8 cellular contexts compared by ENCODE assay signal in the genomic region with DNA sequence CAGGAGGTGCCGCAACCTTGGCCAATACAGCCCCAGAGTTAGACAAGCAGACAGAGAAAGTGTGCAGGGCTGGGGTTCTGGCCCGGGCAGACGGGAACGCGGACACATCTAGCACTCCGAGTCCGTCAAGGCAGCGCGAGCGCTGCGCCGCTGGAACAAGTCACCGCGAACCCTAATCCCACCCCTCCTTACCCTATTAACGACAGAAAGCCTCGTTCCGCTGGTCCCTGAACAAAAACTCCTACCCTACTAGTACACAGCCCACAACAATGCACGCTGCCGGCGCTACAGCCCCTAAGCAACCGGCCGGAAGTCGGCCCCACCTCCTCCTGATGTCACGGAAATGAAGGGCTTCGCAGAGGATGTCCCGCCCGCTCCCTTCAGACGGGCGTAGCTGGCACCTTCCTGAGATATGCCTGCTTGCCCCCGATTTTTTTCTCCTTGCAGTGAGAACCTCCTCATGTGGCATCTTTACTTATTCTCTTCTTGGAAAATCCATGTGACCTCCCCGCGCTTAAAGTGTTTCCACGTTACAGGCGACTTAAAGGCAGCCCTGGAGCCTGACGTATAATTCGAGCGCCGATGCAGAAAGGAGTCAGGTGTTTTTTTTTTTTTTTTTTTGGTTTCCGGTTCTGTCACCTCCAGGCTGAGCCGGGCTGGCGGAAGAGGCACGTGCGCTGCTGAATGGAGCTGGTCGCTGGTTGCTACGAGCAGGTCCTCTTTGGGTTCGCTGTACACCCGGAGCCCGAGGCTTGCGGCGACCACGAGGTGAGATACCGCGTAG. TPM values are rescaled to one million over a fixed set of nuclear protein-coding genes. Genes with fewer than 3 reads are reported as not detected.
DNase-seq lines count a peak whose midpoint lies in the region; ATAC-seq and TF ChIP-seq lines count a peak whose summit lies in the region.

A gene (minus strand): TSS at position 315 of the 784 bp plus-strand sequence. CDS start 7,066 bp downstream, outside the sequence.
A gene with protein sequence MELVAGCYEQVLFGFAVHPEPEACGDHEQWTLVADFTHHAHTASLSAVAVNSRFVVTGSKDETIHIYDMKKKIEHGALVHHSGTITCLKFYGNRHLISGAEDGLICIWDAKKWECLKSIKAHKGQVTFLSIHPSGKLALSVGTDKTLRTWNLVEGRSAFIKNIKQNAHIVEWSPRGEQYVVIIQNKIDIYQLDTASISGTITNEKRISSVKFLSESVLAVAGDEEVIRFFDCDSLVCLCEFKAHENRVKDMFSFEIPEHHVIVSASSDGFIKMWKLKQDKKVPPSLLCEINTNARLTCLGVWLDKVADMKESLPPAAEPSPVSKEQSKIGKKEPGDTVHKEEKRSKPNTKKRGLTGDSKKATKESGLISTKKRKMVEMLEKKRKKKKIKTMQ (plus strand): TSS at position 671 of the 784 bp plus-strand sequence. CDS start 14 bp downstream, at position 685.

- H2AFZ ChIP-seq in osteoblast (ENCODE audit: low read length) = peak within 1 kb of the TSS; percentile 99

- peak within 1 kb of the TSS; percentile 99 for H3K4me2 ChIP-seq in osteoblast (ENCODE audit: insufficient read depth, low read length)

- TF ChIP-seq CTCF in osteoblast (IDR thresholded peaks at IDR 0.05; ENCODE audit: extremely low read depth, low read depth, low read length) = no peak
- TF ChIP-seq CTCF in thoracic aorta (IDR thresholded peaks at IDR 0.05) = no peak

- H3K9me3 ChIP-seq in osteoblast (ENCODE audit: low read depth, low read length) (no peaks in the 10 kb centered on the region), thoracic aorta (no peaks in the 10 kb centered on the region)

- H3K27me3 Mint-ChIP-seq in activated naive CD8-positive, alpha-beta T cell treated with anti-CD3 and anti-CD28 coated beads for 36 hours = no peaks in the 10 kb centered on the region

- peak; percentile 93 for DNase-seq in NCI-H1105 (lab: John Stamatoyannopoulos, UW)
- peak; percentile 93 for DNase-seq in SKM-1 (lab: John Stamatoyannopoulos, UW; ENCODE audit: unreplicated experiment)
- DNase-seq in activated naive CD8-positive, alpha-beta T cell treated with anti-CD3 and anti-CD28 coated beads for 36 hours = peak; percentile 91
- peak; percentile 92 to 98 (median 95) for DNase-seq in head of caudate nucleus
- peak; percentile 94 for DNase-seq in osteoblast (ENCODE audit: insufficient read length, low spot score, missing footprints)
- peak; percentile 80 for DNase-seq in thoracic aorta (ENCODE audit: low spot score)

- peak; percentile 78 for TF ChIP-seq POLR2A in GM10847 (IDR thresholded peaks at IDR 0.05; ENCODE audit: extremely low read depth, insufficient read length)

- H3K27me3 ChIP-seq in osteoblast (ENCODE audit: insufficient read depth, low read length) (no peaks in the 10 kb centered on the region), thoracic aorta (replicated peaks; ENCODE audit: insufficient read depth) (no peaks in the 10 kb centered on the region)

- intact Hi-C loops in head of caudate nucleus (cut with DNase I) = loop anchor here (1.0 kb wide), 1 partner anchor 53 kb away; a partner anchor contains a TSS

- H3K27ac ChIP-seq in osteoblast (ENCODE audit: low read depth, low read length) (peak within 1 kb of the TSS; percentile 96), thoracic aorta (peak within 1 kb of the TSS; percentile 76 to 97)

- peaks cover 59% of the 10 kb centered on the region for H3K36me3 Mint-ChIP-seq in activated naive CD8-positive, alpha-beta T cell treated with anti-CD3 and anti-CD28 coated beads for 36 hours

- H3K4me3 ChIP-seq in osteoblast (ENCODE audit: insufficient read depth, low read length) (peak within 1 kb of the TSS; percentile 100), thoracic aorta (peak within 1 kb of the TSS; percentile 81)

- H3K36me3 ChIP-seq in osteoblast (ENCODE audit: insufficient read depth, low read length) = peaks cover 13% of the 10 kb centered on the region
- H3K36me3 ChIP-seq in thoracic aorta = no peaks in the 10 kb centered on the region

- H3K9me3 Mint-ChIP-seq in activated naive CD8-positive, alpha-beta T cell treated with anti-CD3 and anti-CD28 coated beads for 36 hours = peaks cover 6% of the 10 kb centered on the region

- H3K4me3 Mint-ChIP-seq in activated naive CD8-positive, alpha-beta T cell treated with anti-CD3 and anti-CD28 coated beads for 36 hours = peak within 1 kb of the TSS; percentile 90

- ATAC-seq in HG02642 (IDR thresholded peaks at IDR 0.05; ENCODE audit: poor library complexity, unreplicated experiment) (peak; percentile 98), thoracic aorta (ENCODE audit: insufficient number of reproducible peaks, low FRiP score, low read depth) (peak; percentile 99)

- peaks cover 55% of the 10 kb centered on the region for H3K79me2 ChIP-seq in osteoblast (ENCODE audit: insufficient read depth, low read length)

- H3K4me1 ChIP-seq in osteoblast (ENCODE audit: insufficient read depth, low read length) = peaks cover 18% of the 10 kb centered on the region
- H3K4me1 ChIP-seq in thoracic aorta (ENCODE audit: control insufficient read depth in 1 of 2, low read depth in 2 of 2) = peaks cover 17 to 28% of the 10 kb centered on the region in 2 donors

- H3K4me1 Mint-ChIP-seq in activated naive CD8-positive, alpha-beta T cell treated with anti-CD3 and anti-CD28 coated beads for 36 hours = peaks cover 34% of the 10 kb centered on the region

- no peaks in the 10 kb centered on the region for H4K20me1 ChIP-seq in osteoblast (ENCODE audit: insufficient read depth, low read length)

- H3K27ac Mint-ChIP-seq in activated naive CD8-positive, alpha-beta T cell treated with anti-CD3 and anti-CD28 coated beads for 36 hours = peak within 1 kb of the TSS; percentile 100

RNA-seq across cellular contexts. Expression of the first gene that starts in this region (rescaled TPM):
- total RNA-seq in activated naive CD8-positive, alpha-beta T cell treated with anti-CD3 and anti-CD28 coated beads for 36 hours = 1 to 10 TPM; 5.7 to 6.3 TPM
- total RNA-seq in osteoblast (not detected in 2 replicates), thoracic aorta (not detected)

RNA-seq across cellular contexts. Expression of the second gene that starts in this region (rescaled TPM):
- total RNA-seq in activated naive CD8-positive, alpha-beta T cell treated with anti-CD3 and anti-CD28 coated beads for 36 hours = 10 to 100 TPM; 58.5 to 60.2 TPM
- total RNA-seq in osteoblast (17.7 and 18.3 TPM in 2 replicates), thoracic aorta (10 to 100 TPM in 1 of 2 donors, 1 to 10 TPM in 1; 7.3 to 19.4 TPM)

Comparison
In these comparisons a context has a peak if more than half of its experiments do, and no peak if none do; other contexts are left out.
1. Peak in every context shown above with its lines: DNase-seq, ATAC-seq, H3K4me3 ChIP-seq and H3K27ac ChIP-seq.